22 cellular contexts compared by ENCODE assay signal in genomic region chrX:18672008-18672407, GRCh38. TPM values are rescaled to one million over a fixed set of nuclear protein-coding genes. Genes with fewer than 3 reads are reported as not detected.
"Had no signal": no experiment of that assay in that cellular context is flagged by ENCODE, and none has a peak within 500 bp of the region (broad histone marks: within the 10 kb centered on the region; RNA-seq: fewer than 3 reads in every experiment).

Gene RS1 (minus strand): TSS chrX:18672108. CDS start chrX:18672068, 40 bp downstream.

- H3K4me1 Mint-ChIP-seq: central memory CD8-positive, alpha-beta T cell had no signal

- H3K27ac Mint-ChIP-seq: stimulated activated naive B cell treated with anti-CD40 and anti-IgM and Interleukin-4, amounts not matched to agents 10 μg/mL and 1 μg/mL and 100 μg/mL, for 72 hours; T-helper 2 cell treated with Interferon-gamma antibody and Interleukin-4, amounts not matched to agents 5 μg/mL and 100 μg/mL, for 36 hours had no signal

- DNase-seq: activated naive CD4-positive, alpha-beta T cell; activated T-cell treated with anti-CD3 and anti-CD28 coated beads, Interleukin-2, amount 50 U/mL, for 1 hour; anterior cingulate cortex; effector memory CD4-positive, alpha-beta T cell; foreskin keratinocyte; kidney; left lung; naive thymus-derived CD8-positive, alpha-beta T cell; occipital lobe; posterior cingulate gyrus; stimulated activated CD4-positive, alpha-beta T cell treated with anti-CD3 and anti-CD28 coated beads, Interleukin-2, amount 100 ng/mL, for 48 hours; stimulated activated CD8-positive, alpha-beta memory T cell treated with anti-CD3 and anti-CD28 coated beads, Interleukin-4, amount 100 ng/mL, for 48 hours; stimulated activated naive B cell treated with anti-CD40 and anti-IgM and Interleukin-4, amounts not matched to agents 10 μg/mL and 1 μg/mL and 100 μg/mL, for 72 hours; testis; trophoblast cell had no signal

- ATAC-seq: foreskin keratinocyte; left lung; naive thymus-derived CD8-positive, alpha-beta T cell; sciatic nerve; SK-N-SH treated with all-trans-retinoic acid at 6 μM for 48 hours; stimulated activated naive B cell treated with anti-CD40 and anti-IgM and Interleukin-4, amounts not matched to agents 10 μg/mL and 1 μg/mL and 100 μg/mL, for 72 hours had no signal

- H3K36me3 Mint-ChIP-seq: naive thymus-derived CD8-positive, alpha-beta T cell had no signal

- H3K27ac ChIP-seq: foreskin keratinocyte, left lung, testis had no signal

- H3K4me3 Mint-ChIP-seq: central memory CD8-positive, alpha-beta T cell; stimulated activated naive B cell treated with anti-CD40 and anti-IgM and Interleukin-4, amounts not matched to agents 10 μg/mL and 1 μg/mL and 100 μg/mL, for 72 hours; T-helper 2 cell treated with Interferon-gamma antibody and Interleukin-4, amounts not matched to agents 5 μg/mL and 100 μg/mL, for 36 hours had no signal

- H3K9me3 Mint-ChIP-seq: central memory CD8-positive, alpha-beta T cell; stimulated activated naive B cell treated with anti-CD40 and anti-IgM and Interleukin-4, amounts not matched to agents 10 μg/mL and 1 μg/mL and 100 μg/mL, for 72 hours; T-helper 2 cell treated with Interferon-gamma antibody and Interleukin-4, amounts not matched to agents 5 μg/mL and 100 μg/mL, for 36 hours had no signal

- H3K27me3 Mint-ChIP-seq: central memory CD8-positive, alpha-beta T cell; stimulated activated naive B cell treated with anti-CD40 and anti-IgM and Interleukin-4, amounts not matched to agents 10 μg/mL and 1 μg/mL and 100 μg/mL, for 72 hours had no signal

RNA-seq across cellular contexts. Expression of gene RS1, which starts in this region (rescaled TPM):
- total RNA-seq: dermis microvascular lymphatic vessel endothelial cell; foreskin keratinocyte; glomerular endothelial cell; naive thymus-derived CD8-positive, alpha-beta T cell; sciatic nerve; smooth muscle cell; testis had no signal
